ENCODE assay signal across 10 cellular contexts in genomic region chr1:17570228-17570627, GRCh38. TPM values are rescaled to one million over a fixed set of nuclear protein-coding genes. Genes with fewer than 3 reads are reported as not detected.
DNase-seq lines count a peak whose midpoint lies in the region; ATAC-seq and TF ChIP-seq lines count a peak whose summit lies in the region.
"Had no signal": no experiment of that assay in that cellular context is flagged by ENCODE, and none has a peak within 500 bp of the region (broad histone marks: within the 10 kb centered on the region; RNA-seq: fewer than 3 reads in every experiment).

No MANE protein-coding gene starts in this region.

- intact Hi-C loops in gastrocnemius medialis (cut with DNase I; ENCODE audit: low total_unique reads), result no loop called here

- H3K4me3 ChIP-seq in BLaER1 treated with 17β-estradiol and CSF1 and Interleukin-3, amounts not matched to agents 10 nM and 100 nM, result peak overlapping the region in 8 of 10 experiments; percentile 3 to 56 (median 40); a peak in 9 of 20 replicates
- H3K4me3 ChIP-seq in gastrocnemius medialis, result no peak overlapping the region

- DNase-seq in gastrocnemius medialis, result no peak
- no peak for DNase-seq in retina
- DNase-seq in DMS79 (lab: John Stamatoyannopoulos, UW), result no peak
- DNase-seq in stimulated activated CD8-positive, alpha-beta memory T cell treated with anti-CD3 and anti-CD28 coated beads, Interleukin-4, amount 100 ng/mL, for 48 hours, result no peak
- DNase-seq: NCI-H1930; stimulated activated CD4-positive, alpha-beta T cell treated with anti-CD3 and anti-CD28 coated beads, Interleukin-4, amount 100 ng/mL, for 1 hour had no signal

- peaks cover 98 to 100% (median 100%) of the 10 kb centered on the region in 10 experiments for H3K4me1 ChIP-seq in BLaER1 treated with 17β-estradiol and CSF1 and Interleukin-3, amounts not matched to agents 10 nM and 100 nM
- peaks cover 40 to 53% of the 10 kb centered on the region in 2 donors for H3K4me1 ChIP-seq in gastrocnemius medialis

- no peaks in the 10 kb centered on the region for H3K36me3 ChIP-seq in BLaER1 treated with 17β-estradiol and CSF1 and Interleukin-3, amounts not matched to agents 10 nM and 100 nM
- H3K36me3 ChIP-seq in gastrocnemius medialis, result no peaks in the 10 kb centered on the region

- H3K4me2 ChIP-seq in BLaER1 treated with 17β-estradiol and CSF1 and Interleukin-3, amounts not matched to agents 10 nM and 100 nM, result peak overlapping the region; percentile 84 to 94 (median 92)

- in situ Hi-C loops in gastrocnemius medialis (cut with MboI; ENCODE audit: low sequenced_read_pairs in 4 of 4), result no loop called here

- H3K27ac ChIP-seq in BLaER1 treated with 17β-estradiol and CSF1 and Interleukin-3, amounts not matched to agents 10 nM and 100 nM, result peak overlapping the region; percentile 78 to 97 (median 88)
- H3K27ac ChIP-seq in angular gyrus (ENCODE audit: low read depth, low read length) (peak overlapping the region; percentile 69), layer of hippocampus (ENCODE audit: low read depth, low read length) (peak overlapping the region; percentile 93), gastrocnemius medialis (peak overlapping the region; percentile 79 to 91 (median 87))

- ATAC-seq in gastrocnemius medialis (no peak), GM21367 (IDR thresholded peaks at IDR 0.05; ENCODE audit: unreplicated experiment) (no peak)

- no peaks in the 10 kb centered on the region for H3K9me3 ChIP-seq in BLaER1 treated with 17β-estradiol and CSF1 and Interleukin-3, amounts not matched to agents 10 nM and 100 nM (replicated peaks in 1 of 11)
- H3K9me3 ChIP-seq in gastrocnemius medialis, result no peaks in the 10 kb centered on the region

- H4K20me1 ChIP-seq in BLaER1 treated with 17β-estradiol and CSF1 and Interleukin-3, amounts not matched to agents 10 nM and 100 nM, result peaks cover 3 to 88% (median 34%) of the 10 kb centered on the region in 11 experiments; a peak in 17 of 22 replicates

- TF ChIP-seq POLR2A in gastrocnemius medialis (IDR thresholded peaks at IDR 0.05), result no peak

- H3K9ac ChIP-seq in BLaER1 treated with 17β-estradiol and CSF1 and Interleukin-3, amounts not matched to agents 10 nM and 100 nM, result peak overlapping the region; percentile 64 to 86 (median 79); a peak in 21 of 22 replicates

- no peaks in the 10 kb centered on the region for H3K27me3 ChIP-seq in BLaER1 treated with 17β-estradiol and CSF1 and Interleukin-3, amounts not matched to agents 10 nM and 100 nM
- H3K27me3 ChIP-seq in layer of hippocampus (ENCODE audit: control insufficient read depth, insufficient read depth, low read length) (no peaks in the 10 kb centered on the region), gastrocnemius medialis (no peaks in the 10 kb centered on the region)

- no peak for TF ChIP-seq CTCF in gastrocnemius medialis (IDR thresholded peaks at IDR 0.05 in 4 of 5, conservative IDR thresholded peaks at IDR 0.05 in 1 of 5)

RNA-seq across cellular contexts. Expression of gene ARHGEF10L, which starts 30.7 kb away (rescaled TPM):
- 100 to 1,000 TPM in 1 of 4 donors, 10 to 100 TPM in 3; 21.2 to 111 (median 73.8) TPM for total RNA-seq in gastrocnemius medialis

Comparison
In these comparisons a context has a peak if more than half of its experiments do, and no peak if none do; other contexts are left out.
1. H3K4me3 ChIP-seq: peak in BLaER1 treated with 17β-estradiol and CSF1 and Interleukin-3, amounts not matched to agents 10 nM and 100 nM (8 of 10); none in gastrocnemius medialis (0 of 4).
2. Peak in every context shown above with its lines, with median percentiles within 50 percentile points of each other: H3K27ac ChIP-seq.